ENCODE assay signal across 4 cellular contexts in the genomic region with DNA sequence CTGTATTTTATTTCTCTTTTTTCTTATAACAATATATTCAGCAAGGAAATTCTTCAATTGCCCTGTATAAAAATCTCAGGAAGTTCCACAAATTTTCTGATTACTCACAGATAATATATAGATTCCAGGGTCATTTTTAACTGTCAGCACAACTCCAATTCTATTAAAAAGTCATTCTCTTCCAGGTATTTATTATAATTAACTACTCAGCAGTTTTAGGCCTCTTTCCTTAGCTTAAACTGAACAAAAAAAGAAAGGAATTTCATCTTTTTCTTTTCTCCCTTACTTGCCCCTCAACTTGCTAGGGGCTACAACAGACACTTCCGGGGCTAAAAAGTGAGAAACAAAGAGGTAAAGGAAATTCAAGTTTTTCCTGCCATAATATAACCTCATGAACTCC.
TF ChIP-seq lines count a peak whose summit lies in the region.

No MANE protein-coding gene starts in this region.

TF ChIP-seq in HepG2, 621 proteins besides CTCF, POLR2A, EP300 and RAD21:
- TF ChIP-seq MAFF (IDR thresholded peaks at IDR 0.05; ENCODE audit: low read depth, low read length) (peak; percentile 51; the same call in 1 of the 2 replicates), MAFK (conservative IDR thresholded peaks at IDR 0.05 in 1 of 2, IDR thresholded peaks at IDR 0.05 in 1 of 2; ENCODE audit: low read length in 2 of 2) (peak; percentile 36 to 68)
- TF ChIP-seq, protein P1, sequence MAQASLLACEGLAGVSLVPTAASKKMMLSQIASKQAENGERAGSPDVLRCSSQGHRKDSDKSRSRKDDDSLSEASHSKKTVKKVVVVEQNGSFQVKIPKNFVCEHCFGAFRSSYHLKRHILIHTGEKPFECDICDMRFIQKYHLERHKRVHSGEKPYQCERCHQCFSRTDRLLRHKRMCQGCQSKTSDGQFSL (CRISPR knock-in tag; IDR thresholded peaks at IDR 0.05) = no peak

TF ChIP-seq in A549, 52 proteins besides CTCF, POLR2A, EP300 and RAD21:
- TF ChIP-seq MAFK (IDR thresholded peaks at IDR 0.05; ENCODE audit: partially characterized antibody) (peak; percentile 29), RNF2 (IDR thresholded peaks at IDR 0.05; ENCODE audit: borderline replicate concordance, low read depth) (no peak)
TF ChIP-seq in A549: peak in this region for 1.

TF ChIP-seq in IMR-90, 13 proteins besides CTCF, POLR2A, EP300 and RAD21:
- TF ChIP-seq SMC3 (IDR thresholded peaks at IDR 0.05; ENCODE audit: low read depth, low read length) (no peak), MAFK (IDR thresholded peaks at IDR 0.05; ENCODE audit: low read depth, low read length) (peak; percentile 30; the same call in 1 of the 2 replicates)
- TF ChIP-seq, protein P2, sequence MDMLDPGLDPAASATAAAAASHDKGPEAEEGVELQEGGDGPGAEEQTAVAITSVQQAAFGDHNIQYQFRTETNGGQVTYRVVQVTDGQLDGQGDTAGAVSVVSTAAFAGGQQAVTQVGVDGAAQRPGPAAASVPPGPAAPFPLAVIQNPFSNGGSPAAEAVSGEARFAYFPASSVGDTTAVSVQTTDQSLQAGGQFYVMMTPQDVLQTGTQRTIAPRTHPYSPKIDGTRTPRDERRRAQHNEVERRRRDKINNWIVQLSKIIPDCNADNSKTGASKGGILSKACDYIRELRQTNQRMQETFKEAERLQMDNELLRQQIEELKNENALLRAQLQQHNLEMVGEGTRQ (IDR thresholded peaks at IDR 0.05; ENCODE audit: low read depth, low read length) = no peak

TF ChIP-seq in K562, 482 proteins besides CTCF, POLR2A, EP300 and RAD21:
- TF ChIP-seq ZNF316 (IDR thresholded peaks at IDR 0.05) = peak; percentile 36; the same call in 1 of the 2 replicates
- TF ChIP-seq CHCHD3 (CRISPR knock-in tag; IDR thresholded peaks at IDR 0.05) = no peak
- TF ChIP-seq, protein P3, sequence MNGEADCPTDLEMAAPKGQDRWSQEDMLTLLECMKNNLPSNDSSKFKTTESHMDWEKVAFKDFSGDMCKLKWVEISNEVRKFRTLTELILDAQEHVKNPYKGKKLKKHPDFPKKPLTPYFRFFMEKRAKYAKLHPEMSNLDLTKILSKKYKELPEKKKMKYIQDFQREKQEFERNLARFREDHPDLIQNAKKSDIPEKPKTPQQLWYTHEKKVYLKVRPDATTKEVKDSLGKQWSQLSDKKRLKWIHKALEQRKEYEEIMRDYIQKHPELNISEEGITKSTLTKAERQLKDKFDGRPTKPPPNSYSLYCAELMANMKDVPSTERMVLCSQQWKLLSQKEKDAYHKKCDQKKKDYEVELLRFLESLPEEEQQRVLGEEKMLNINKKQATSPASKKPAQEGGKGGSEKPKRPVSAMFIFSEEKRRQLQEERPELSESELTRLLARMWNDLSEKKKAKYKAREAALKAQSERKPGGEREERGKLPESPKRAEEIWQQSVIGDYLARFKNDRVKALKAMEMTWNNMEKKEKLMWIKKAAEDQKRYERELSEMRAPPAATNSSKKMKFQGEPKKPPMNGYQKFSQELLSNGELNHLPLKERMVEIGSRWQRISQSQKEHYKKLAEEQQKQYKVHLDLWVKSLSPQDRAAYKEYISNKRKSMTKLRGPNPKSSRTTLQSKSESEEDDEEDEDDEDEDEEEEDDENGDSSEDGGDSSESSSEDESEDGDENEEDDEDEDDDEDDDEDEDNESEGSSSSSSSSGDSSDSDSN (IDR thresholded peaks at IDR 0.05; ENCODE audit: borderline replicate concordance in 1 of 2, low read depth in 2 of 2, low read length in 2 of 2) = no peak
- TF ChIP-seq POLR2AphosphoS5 (IDR thresholded peaks at IDR 0.05; ENCODE audit: control insufficient read depth, insufficient read depth, low read depth, low read length) = no peak
- TF ChIP-seq ZSCAN32 (CRISPR knock-in tag; IDR thresholded peaks at IDR 0.05) = no peak
- TF ChIP-seq FOXM1 (IDR thresholded peaks at IDR 0.05; ENCODE audit: low read depth) = no peak
- no peak for TF ChIP-seq FOXM1 (CRISPR knock-in tag; IDR thresholded peaks at IDR 0.05; ENCODE audit: low read depth)
- TF ChIP-seq, protein P4, sequence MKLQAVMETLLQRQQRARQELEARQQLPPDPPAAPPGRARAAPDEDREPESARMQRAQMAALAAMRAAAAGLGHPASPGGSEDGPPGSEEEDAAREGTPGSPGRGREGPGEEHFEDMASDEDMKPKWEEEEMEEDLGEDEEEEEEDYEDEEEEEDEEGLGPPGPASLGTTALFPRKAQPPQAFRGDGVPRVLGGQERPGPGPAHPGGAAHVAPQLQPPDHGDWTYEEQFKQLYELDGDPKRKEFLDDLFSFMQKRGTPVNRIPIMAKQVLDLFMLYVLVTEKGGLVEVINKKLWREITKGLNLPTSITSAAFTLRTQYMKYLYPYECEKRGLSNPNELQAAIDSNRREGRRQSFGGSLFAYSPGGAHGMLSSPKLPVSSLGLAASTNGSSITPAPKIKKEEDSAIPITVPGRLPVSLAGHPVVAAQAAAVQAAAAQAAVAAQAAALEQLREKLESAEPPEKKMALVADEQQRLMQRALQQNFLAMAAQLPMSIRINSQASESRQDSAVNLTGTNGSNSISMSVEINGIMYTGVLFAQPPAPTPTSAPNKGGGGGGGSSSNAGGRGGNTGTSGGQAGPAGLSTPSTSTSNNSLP (IDR thresholded peaks at IDR 0.05; ENCODE audit: borderline replicate concordance, low read depth, low read length) = no peak
TF ChIP-seq in K562: peak in this region for 1.
